ENCODE assay signal across 1 cellular context in the genomic region with DNA sequence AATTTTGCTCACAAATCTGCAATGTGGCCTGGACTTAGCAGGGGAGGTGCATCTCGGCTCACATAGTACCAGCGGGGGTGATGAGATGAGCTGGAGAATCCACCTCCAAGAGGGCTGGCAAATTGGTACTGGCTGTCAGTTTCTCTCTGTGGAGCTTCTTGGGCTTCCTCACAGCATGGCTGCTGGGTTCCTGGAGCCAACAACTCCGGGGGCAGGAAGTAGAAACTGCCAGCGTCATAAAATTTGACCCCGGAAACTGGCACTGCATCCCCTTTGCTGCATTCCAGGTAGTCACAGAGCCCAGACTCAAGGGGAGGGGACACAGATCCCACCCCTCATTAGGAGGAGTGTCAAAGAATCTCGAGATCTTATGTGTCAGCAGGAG.
TF ChIP-seq lines count a peak whose summit lies in the region.

No MANE protein-coding gene starts in this region.

TF ChIP-seq in SK-N-SH, 30 proteins besides CTCF, POLR2A, EP300 and RAD21 (continued from another document):
- TF ChIP-seq, protein P1, sequence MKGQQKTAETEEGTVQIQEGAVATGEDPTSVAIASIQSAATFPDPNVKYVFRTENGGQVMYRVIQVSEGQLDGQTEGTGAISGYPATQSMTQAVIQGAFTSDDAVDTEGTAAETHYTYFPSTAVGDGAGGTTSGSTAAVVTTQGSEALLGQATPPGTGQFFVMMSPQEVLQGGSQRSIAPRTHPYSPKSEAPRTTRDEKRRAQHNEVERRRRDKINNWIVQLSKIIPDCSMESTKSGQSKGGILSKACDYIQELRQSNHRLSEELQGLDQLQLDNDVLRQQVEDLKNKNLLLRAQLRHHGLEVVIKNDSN (IDR thresholded peaks at IDR 0.05; ENCODE audit: borderline replicate concordance, low read depth), result no peak
- no peak for TF ChIP-seq TEAD4 (IDR thresholded peaks at IDR 0.05; ENCODE audit: borderline replicate concordance, insufficient read depth)
- no peak for TF ChIP-seq TAF1 (IDR thresholded peaks at IDR 0.05; ENCODE audit: borderline replicate concordance, low read depth, low read length)
- no peak for TF ChIP-seq NFIC (IDR thresholded peaks at IDR 0.05; ENCODE audit: borderline replicate concordance)
- TF ChIP-seq, protein P2, sequence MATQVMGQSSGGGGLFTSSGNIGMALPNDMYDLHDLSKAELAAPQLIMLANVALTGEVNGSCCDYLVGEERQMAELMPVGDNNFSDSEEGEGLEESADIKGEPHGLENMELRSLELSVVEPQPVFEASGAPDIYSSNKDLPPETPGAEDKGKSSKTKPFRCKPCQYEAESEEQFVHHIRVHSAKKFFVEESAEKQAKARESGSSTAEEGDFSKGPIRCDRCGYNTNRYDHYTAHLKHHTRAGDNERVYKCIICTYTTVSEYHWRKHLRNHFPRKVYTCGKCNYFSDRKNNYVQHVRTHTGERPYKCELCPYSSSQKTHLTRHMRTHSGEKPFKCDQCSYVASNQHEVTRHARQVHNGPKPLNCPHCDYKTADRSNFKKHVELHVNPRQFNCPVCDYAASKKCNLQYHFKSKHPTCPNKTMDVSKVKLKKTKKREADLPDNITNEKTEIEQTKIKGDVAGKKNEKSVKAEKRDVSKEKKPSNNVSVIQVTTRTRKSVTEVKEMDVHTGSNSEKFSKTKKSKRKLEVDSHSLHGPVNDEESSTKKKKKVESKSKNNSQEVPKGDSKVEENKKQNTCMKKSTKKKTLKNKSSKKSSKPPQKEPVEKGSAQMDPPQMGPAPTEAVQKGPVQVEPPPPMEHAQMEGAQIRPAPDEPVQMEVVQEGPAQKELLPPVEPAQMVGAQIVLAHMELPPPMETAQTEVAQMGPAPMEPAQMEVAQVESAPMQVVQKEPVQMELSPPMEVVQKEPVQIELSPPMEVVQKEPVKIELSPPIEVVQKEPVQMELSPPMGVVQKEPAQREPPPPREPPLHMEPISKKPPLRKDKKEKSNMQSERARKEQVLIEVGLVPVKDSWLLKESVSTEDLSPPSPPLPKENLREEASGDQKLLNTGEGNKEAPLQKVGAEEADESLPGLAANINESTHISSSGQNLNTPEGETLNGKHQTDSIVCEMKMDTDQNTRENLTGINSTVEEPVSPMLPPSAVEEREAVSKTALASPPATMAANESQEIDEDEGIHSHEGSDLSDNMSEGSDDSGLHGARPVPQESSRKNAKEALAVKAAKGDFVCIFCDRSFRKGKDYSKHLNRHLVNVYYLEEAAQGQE (IDR thresholded peaks at IDR 0.05; ENCODE audit: low read depth, low read length), result no peak
- TF ChIP-seq, protein P3, sequence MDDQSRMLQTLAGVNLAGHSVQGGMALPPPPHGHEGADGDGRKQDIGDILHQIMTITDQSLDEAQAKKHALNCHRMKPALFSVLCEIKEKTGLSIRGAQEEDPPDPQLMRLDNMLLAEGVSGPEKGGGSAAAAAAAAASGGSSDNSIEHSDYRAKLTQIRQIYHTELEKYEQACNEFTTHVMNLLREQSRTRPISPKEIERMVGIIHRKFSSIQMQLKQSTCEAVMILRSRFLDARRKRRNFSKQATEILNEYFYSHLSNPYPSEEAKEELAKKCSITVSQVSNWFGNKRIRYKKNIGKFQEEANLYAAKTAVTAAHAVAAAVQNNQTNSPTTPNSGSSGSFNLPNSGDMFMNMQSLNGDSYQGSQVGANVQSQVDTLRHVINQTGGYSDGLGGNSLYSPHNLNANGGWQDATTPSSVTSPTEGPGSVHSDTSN (IDR thresholded peaks at IDR 0.05), result no peak
- TF ChIP-seq SMC3 (IDR thresholded peaks at IDR 0.05; ENCODE audit: low read depth, low read length), result no peak
- TF ChIP-seq FOSL2 (IDR thresholded peaks at IDR 0.05; ENCODE audit: borderline replicate concordance, low read depth), result no peak
